ENCODE assay signal across 8 cellular contexts in genomic region chr10:66931340-66931948, GRCh38. TPM values are rescaled to one million over a fixed set of nuclear protein-coding genes. Genes with fewer than 3 reads are reported as not detected.
DNase-seq lines count a peak whose midpoint lies in the region; ATAC-seq and TF ChIP-seq lines count a peak whose summit lies in the region.

No MANE protein-coding gene starts in this region.

- H3K27ac ChIP-seq in hepatocyte = no peak overlapping the region

- H4K20me1 ChIP-seq in hepatocyte (ENCODE audit: insufficient read depth, poor library complexity, severe bottlenecking) = no peaks in the 10 kb centered on the region

- H3K27ac Mint-ChIP-seq in WTC11 = no peak overlapping the region

- peaks cover 30% of the 10 kb centered on the region for H3K27me3 Mint-ChIP-seq in WTC11 (ENCODE audit: low read depth)

- H3K9me2 ChIP-seq in hepatocyte (replicated peaks; ENCODE audit: insufficient read depth) = no peaks in the 10 kb centered on the region

- DNase-seq in A172 (ENCODE audit: low spot score) (peak; percentile 69), GM10266 (ENCODE audit: extremely low spot score) (peak; percentile 10), NCI-H1417 (lab: John Stamatoyannopoulos, UW) (peak; percentile 4 to 67 (median 18)), WTC11 (ENCODE audit: low spot score) (no peak), hepatocyte (ENCODE audit: low spot score) (peak; percentile 75), superior temporal gyrus (ENCODE audit: extremely low spot score) (peak; percentile 96), GM19240 (ENCODE audit: insufficient read length, low spot score) (no peak)

- no peaks in the 10 kb centered on the region for H3K9me3 Mint-ChIP-seq in WTC11

- CTCF ChIA-PET in WTC11 (lab: Charles Lee) = interaction anchor here (0.6 to 3.1 kb wide), 10 partner anchors 10 to 590 kb away, joined by 3 to 23 read pairs (median 4); no protein-coding TSS in a partner anchor

- H3K4me1 Mint-ChIP-seq in WTC11 = peaks cover 44% of the 10 kb centered on the region

- WGBS in hepatocyte (ENCODE audit: low lambda C conversion rate, missing lambda C conversion rate) = 36% methylated on average over 5 of the region's 5 CpGs

- TF ChIP-seq CTCF in GM10266 (IDR thresholded peaks at IDR 0.05; ENCODE audit: control insufficient read depth, insufficient read depth, low read depth, missing control alignments) (peak; percentile 83), WTC11 (IDR thresholded peaks at IDR 0.05) (peak; percentile 62), hepatocyte (IDR thresholded peaks at IDR 0.05; ENCODE audit: poor library complexity) (peak; percentile 96)

- H3K4me2 ChIP-seq in hepatocyte = no peak overlapping the region

- H3K4me3 Mint-ChIP-seq in WTC11 = no peak overlapping the region

- H3K9me3 ChIP-seq in hepatocyte (ENCODE audit: low read depth) = no peaks in the 10 kb centered on the region

- POLR2A ChIA-PET in WTC11 (lab: Charles Lee) = no interaction called here

- H3K36me3 Mint-ChIP-seq in WTC11 = no peaks in the 10 kb centered on the region

- no peaks in the 10 kb centered on the region for H3K4me1 ChIP-seq in hepatocyte (ENCODE audit: insufficient read depth)

- no peaks in the 10 kb centered on the region for H3K36me3 ChIP-seq in hepatocyte (replicated peaks; ENCODE audit: insufficient read depth, low read depth)

- H3K4me3 ChIP-seq in hepatocyte = no peak overlapping the region

- ATAC-seq in HG02571 (IDR thresholded peaks at IDR 0.05; ENCODE audit: unreplicated experiment) (peak; percentile 70), WTC11 (peak; percentile 50)

- no peak overlapping the region for H2AFZ ChIP-seq in hepatocyte

- no peaks in the 10 kb centered on the region for H3K79me2 ChIP-seq in hepatocyte

- H3K27me3 ChIP-seq in hepatocyte = peaks cover 22% of the 10 kb centered on the region

TF ChIP-seq in WTC11, 78 proteins besides CTCF, POLR2A, EP300 and RAD21:
- TF ChIP-seq HMGXB4 (CRISPR knock-in tag; IDR thresholded peaks at IDR 0.05) (no peak), ZBTB21 (CRISPR knock-in tag; IDR thresholded peaks at IDR 0.05; ENCODE audit: borderline replicate concordance) (no peak), ESRRA (CRISPR knock-in tag; IDR thresholded peaks at IDR 0.05; ENCODE audit: borderline replicate concordance) (no peak), PRRX2 (CRISPR knock-in tag; IDR thresholded peaks at IDR 0.05) (no peak), ETV6 (CRISPR knock-in tag; IDR thresholded peaks at IDR 0.05) (no peak), JUN (CRISPR knock-in tag; IDR thresholded peaks at IDR 0.05) (no peak), FOXJ3 (CRISPR knock-in tag; IDR thresholded peaks at IDR 0.05; ENCODE audit: borderline replicate concordance) (no peak), FOXK1 (CRISPR knock-in tag; IDR thresholded peaks at IDR 0.05) (no peak), MXD4 (CRISPR knock-in tag; IDR thresholded peaks at IDR 0.05; ENCODE audit: borderline replicate concordance) (no peak), SMAD4 (CRISPR knock-in tag; IDR thresholded peaks at IDR 0.05) (no peak), AFF4 (CRISPR knock-in tag; IDR thresholded peaks at IDR 0.05; ENCODE audit: borderline replicate concordance) (no peak)

RNA-seq across cellular contexts. Expression of gene LRRTM3, which starts 5.6 kb away (rescaled TPM):
- total RNA-seq in A172 (2014; rRNA removed; shearing (Covaris generic)) = not detected in 2 replicates
- total RNA-seq in WTC11 (2021) (0.32 to 0.52 TPM (median 0.48 TPM) in 3 replicates), hepatocyte (0.77 and 1.4 TPM in 2 replicates)
- 0.68 and 1.9 TPM in 2 replicates for polyA plus RNA-seq in hepatocyte

Comparison
In these comparisons a context has a peak if more than half of its experiments do, and no peak if none do; other contexts are left out.
1. DNase-seq: peak in A172 (single experiment), GM10266 (single experiment), NCI-H1417 (3 of 3), hepatocyte (single experiment) and superior temporal gyrus (single experiment); none in WTC11 (single experiment) and GM19240 (single experiment).
2. Peak in every context shown above with its lines, with median percentiles within 50 percentile points of each other: CTCF ChIP-seq.